In the genomic region with DNA sequence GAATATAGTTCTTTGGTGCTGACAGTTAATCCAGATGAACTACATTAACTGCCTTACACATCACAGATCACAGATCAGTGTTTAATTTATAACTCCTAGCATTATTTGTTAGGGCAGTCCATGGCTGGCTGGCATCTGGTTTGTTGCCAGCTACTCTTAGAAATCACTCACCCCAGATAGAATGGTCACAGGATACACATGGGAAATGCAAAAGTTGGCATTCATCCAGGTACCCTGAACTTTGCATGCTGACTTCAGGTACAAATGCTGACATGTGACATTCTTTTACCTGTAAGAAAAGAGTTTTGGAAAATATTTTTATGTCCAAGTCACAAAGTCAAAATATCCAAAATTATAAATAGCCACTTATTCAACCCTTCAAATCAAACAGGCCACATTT, we compare ENCODE assay signal across 17 cellular contexts. TPM values are rescaled to one million over a fixed set of nuclear protein-coding genes. Genes with fewer than 3 reads are reported as not detected.
A peak's percentile ranks its signal among the peaks of the same experiment; 100 is the strongest.
DNase-seq lines count a peak whose midpoint lies in the region; ATAC-seq and TF ChIP-seq lines count a peak whose summit lies in the region.
"Had no signal": no experiment of that assay in that cellular context is flagged by ENCODE, and none has a peak within 500 bp of the region (broad histone marks: within the 10 kb centered on the region; RNA-seq: fewer than 3 reads in every experiment).

No MANE protein-coding gene starts in this region.

- no peak overlapping the region for H3K9ac ChIP-seq in parathyroid adenoma
- H3K9ac ChIP-seq: neural progenitor cell had no signal

- DNase-seq in NCI-H748 (lab: John Stamatoyannopoulos, UW; ENCODE audit: unreplicated experiment) (peak; percentile 17), NCI-H748 treated with DMSO at 0.1 percent for 48 hours (lab: John Stamatoyannopoulos, UW) (no peak), NCI-H2029 treated with DMSO at 0.1 percent for 48 hours (lab: John Stamatoyannopoulos, UW) (peak; percentile 45), dermis microvascular lymphatic vessel endothelial cell (ENCODE audit: low read depth in 2 of 2) (peak; percentile 70 to 77), coronary artery (ENCODE audit: low spot score) (no peak), nucleus accumbens (lab: John Stamatoyannopoulos, UW) (no peak)
- no peak for DNase-seq in CD8-positive, alpha-beta T cell
- DNase-seq: activated naive CD4-positive, alpha-beta T cell treated with Interleukin-2 at 50 U/mL for 16 hours; CD8-positive, alpha-beta memory T cell; mesenchymal stem cell; NCI-H524 treated with DMSO at 0.1 percent for 48 hours; sigmoid colon; stimulated activated CD4-positive, alpha-beta T cell treated with anti-CD3 and anti-CD28 coated beads, Interleukin-4, amount 100 ng/mL, for 24 hours; T-helper 2 cell had no signal

- peaks cover 59% of the 10 kb centered on the region for H3K36me3 Mint-ChIP-seq in CD8-positive, alpha-beta T cell

- ATAC-seq in CD8-positive, alpha-beta T cell: no peak

- H3K4me2 ChIP-seq in parathyroid adenoma (ENCODE audit: low read length): peak overlapping the region; percentile 29
- H3K4me2 ChIP-seq: neural progenitor cell had no signal

- no peaks in the 10 kb centered on the region for H3K36me3 ChIP-seq in parathyroid adenoma (ENCODE audit: control insufficient read depth, insufficient read depth, low read length)
- no peaks in the 10 kb centered on the region for H3K36me3 ChIP-seq in CD8-positive, alpha-beta T cell (ENCODE audit: insufficient read depth, low read length)
- H3K36me3 ChIP-seq: neural progenitor cell had no signal

- CTCF ChIA-PET in CD8-positive, alpha-beta T cell (lab: Charles Lee): no interaction called here

- H3K4me3 Mint-ChIP-seq in CD8-positive, alpha-beta T cell: no peak overlapping the region
- H3K4me3 Mint-ChIP-seq: CD8-positive, alpha-beta memory T cell; neural progenitor cell had no signal

- H3K4me1 Mint-ChIP-seq in CD8-positive, alpha-beta T cell (ENCODE audit: low read depth): peaks cover 41% of the 10 kb centered on the region

- no peaks in the 10 kb centered on the region for H3K9me3 Mint-ChIP-seq in CD8-positive, alpha-beta T cell
- H3K9me3 Mint-ChIP-seq: CD8-positive, alpha-beta memory T cell; neural progenitor cell had no signal

- TF ChIP-seq CTCF in parathyroid adenoma (IDR thresholded peaks at IDR 0.05): no peak
- TF ChIP-seq CTCF in coronary artery (IDR thresholded peaks at IDR 0.05): no peak
- no peak for TF ChIP-seq CTCF in CD8-positive, alpha-beta T cell (IDR thresholded peaks at IDR 0.05)

- H3K9me3 ChIP-seq in parathyroid adenoma (ENCODE audit: control insufficient read depth, low read length): no peaks in the 10 kb centered on the region
- no peaks in the 10 kb centered on the region for H3K9me3 ChIP-seq in CD8-positive, alpha-beta T cell (ENCODE audit: low read length)
- H3K9me3 ChIP-seq: sigmoid colon, tibial nerve had no signal

- H3K4me3 ChIP-seq in parathyroid adenoma (ENCODE audit: low read depth, low read length) (peak overlapping the region; percentile 9), coronary artery (no peak overlapping the region)
- H3K4me3 ChIP-seq in CD8-positive, alpha-beta T cell (ENCODE audit: low read depth, low read length): no peak overlapping the region
- H3K4me3 ChIP-seq: neural progenitor cell, sigmoid colon, tibial nerve had no signal

- H3K27me3 ChIP-seq in parathyroid adenoma (ENCODE audit: control insufficient read depth, insufficient read depth, low read length): no peaks in the 10 kb centered on the region
- no peaks in the 10 kb centered on the region for H3K27me3 ChIP-seq in CD8-positive, alpha-beta T cell (ENCODE audit: insufficient read depth, low read length)
- H3K27me3 ChIP-seq: neural progenitor cell, sigmoid colon, tibial nerve had no signal

- no peaks in the 10 kb centered on the region for H3K27me3 Mint-ChIP-seq in CD8-positive, alpha-beta T cell (ENCODE audit: low read depth)
- H3K27me3 Mint-ChIP-seq: CD8-positive, alpha-beta memory T cell had no signal

- POLR2A ChIA-PET in CD8-positive, alpha-beta T cell (lab: Charles Lee): interaction anchor here (0.9 kb wide), 1 partner anchor 38 kb away, joined by 4 read pairs; no protein-coding TSS in a partner anchor

- no peak overlapping the region for H2AFZ ChIP-seq in parathyroid adenoma
- H2AFZ ChIP-seq: neural progenitor cell had no signal

- peaks cover 3% of the 10 kb centered on the region for H3K4me1 ChIP-seq in parathyroid adenoma
- H3K4me1 ChIP-seq in CD8-positive, alpha-beta T cell (ENCODE audit: insufficient read depth, low read length): no peaks in the 10 kb centered on the region

- H3K27ac ChIP-seq in parathyroid adenoma: no peak overlapping the region
- H3K27ac ChIP-seq in coronary artery: no peak overlapping the region
- H3K27ac ChIP-seq in CD8-positive, alpha-beta T cell (ENCODE audit: low read depth, low read length): no peak overlapping the region
- H3K27ac ChIP-seq: neural progenitor cell, sigmoid colon, tibial nerve had no signal

- intact Hi-C loops in CD8-positive, alpha-beta T cell (cut with DNase I, micrococcal nuclease): no loop called here

- peaks cover 3% of the 10 kb centered on the region for H3K79me2 ChIP-seq in parathyroid adenoma

- no peak overlapping the region for H3K27ac Mint-ChIP-seq in CD8-positive, alpha-beta T cell
- H3K27ac Mint-ChIP-seq: neural progenitor cell had no signal

RNA-seq across cellular contexts. Expression of a gene that starts 20.2 kb away (rescaled TPM):
- total RNA-seq in dermis microvascular lymphatic vessel endothelial cell: 8.3 and 12.3 TPM in 2 replicates
- 1 to 10 TPM; 4.1 to 5.1 TPM for total RNA-seq in CD8-positive, alpha-beta T cell

Comparison
In these comparisons a context has a peak if more than half of its experiments do, and no peak if none do; other contexts are left out.
1. DNase-seq: peak in NCI-H748 (single experiment), NCI-H2029 treated with DMSO at 0.1 percent for 48 hours (single experiment) and dermis microvascular lymphatic vessel endothelial cell (2 of 2); none in NCI-H748 treated with DMSO at 0.1 percent for 48 hours (single experiment), coronary artery (single experiment), CD8-positive, alpha-beta T cell (0 of 7) and nucleus accumbens (0 of 56).